ENCODE assay signal across 1 cellular context in genomic region chr5:135466178-135467050, GRCh38.
A peak's percentile ranks its signal among the peaks of the same experiment; 100 is the strongest.
TF ChIP-seq lines count a peak whose summit lies in the region.

No MANE protein-coding gene starts in this region.

TF ChIP-seq in GM12878, 131 proteins besides CTCF, POLR2A, EP300 and RAD21:
- TF ChIP-seq ZNF687 (IDR thresholded peaks at IDR 0.05) (no peak), ATF7 (IDR thresholded peaks at IDR 0.05; ENCODE audit: low read depth) (no peak), SUPT20H (IDR thresholded peaks at IDR 0.05; ENCODE audit: borderline replicate concordance, control insufficient read depth, low read depth, low read length) (no peak), ZBED1 (IDR thresholded peaks at IDR 0.05; ENCODE audit: borderline replicate concordance) (no peak), YY1 (IDR thresholded peaks at IDR 0.05; ENCODE audit: low read depth, low read length) (peak; percentile 61; the same call in 1 of the 2 replicates), SMC3 (IDR thresholded peaks at IDR 0.05; ENCODE audit: borderline replicate concordance, low read length) (peak; percentile 53; the same call in 1 of the 2 replicates), RCOR1 (conservative IDR thresholded peaks at IDR 0.05; ENCODE audit: low read depth, low read length) (no peak), MTA3 (IDR thresholded peaks at IDR 0.05; ENCODE audit: borderline replicate concordance, low read length) (no peak)
